In the genomic region with DNA sequence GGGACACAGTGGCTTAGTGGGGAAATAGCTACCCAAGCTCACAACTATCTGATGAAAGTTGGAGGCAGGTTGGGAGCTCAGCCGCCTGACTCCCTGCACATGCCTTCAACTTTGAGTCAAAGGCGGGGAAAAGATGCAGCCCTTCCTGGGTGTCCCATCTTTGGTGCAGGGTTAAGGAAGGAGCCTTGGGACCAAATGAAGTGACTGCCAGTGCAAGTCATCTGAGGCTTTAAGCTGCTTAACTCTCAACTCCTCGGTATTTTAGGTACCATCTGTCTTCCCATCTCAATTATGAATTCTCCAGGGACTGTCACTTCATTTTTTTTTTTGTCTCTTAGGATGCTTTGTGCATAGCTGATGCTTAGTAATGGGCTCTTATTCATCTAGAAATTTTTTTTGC, we compare ENCODE assay signal across 15 cellular contexts.
DNase-seq lines count a peak whose midpoint lies in the region; ATAC-seq and TF ChIP-seq lines count a peak whose summit lies in the region.
"Had no signal": no experiment of that assay in that cellular context is flagged by ENCODE, and none has a peak within 500 bp of the region (broad histone marks: within the 10 kb centered on the region; RNA-seq: fewer than 3 reads in every experiment).

No MANE protein-coding gene starts in this region.

- H3K36me3 Mint-ChIP-seq in Caco-2 (ENCODE audit: insufficient read depth, unreplicated experiment) (peaks cover 17% of the 10 kb centered on the region), nephron (ENCODE audit: low read depth) (no peaks in the 10 kb centered on the region), progenitor cell of endocrine pancreas (ENCODE audit: insufficient read depth) (peaks cover 1% of the 10 kb centered on the region)
- H3K36me3 Mint-ChIP-seq: CD14-positive monocyte; CD8-positive, alpha-beta T cell had no signal

- H3K27ac Mint-ChIP-seq in Caco-2 (ENCODE audit: unreplicated experiment) = peak overlapping the region; percentile 40
- peak overlapping the region; percentile 19 to 85 (median 74) for H3K27ac Mint-ChIP-seq in nephron
- no peak overlapping the region for H3K27ac Mint-ChIP-seq in progenitor cell of endocrine pancreas
- H3K27ac Mint-ChIP-seq: CD14-positive monocyte; CD8-positive, alpha-beta T cell had no signal

- H3K4me1 Mint-ChIP-seq in Caco-2 (ENCODE audit: low read depth, unreplicated experiment) (peaks cover 27% of the 10 kb centered on the region), nephron (peaks cover 44% of the 10 kb centered on the region), progenitor cell of endocrine pancreas (ENCODE audit: low read depth) (peaks cover 10% of the 10 kb centered on the region)

- no peaks in the 10 kb centered on the region for H3K9me3 ChIP-seq in Caco-2
- H3K9me3 ChIP-seq: BE2C had no signal

- H3K27me3 Mint-ChIP-seq in Caco-2 (ENCODE audit: insufficient read depth, unreplicated experiment) (no peaks in the 10 kb centered on the region), nephron (ENCODE audit: low read depth) (no peaks in the 10 kb centered on the region), progenitor cell of endocrine pancreas (peaks cover 12% of the 10 kb centered on the region)

- H3K36me3 ChIP-seq in Caco-2 (ENCODE audit: control insufficient read depth, insufficient read depth, low read length) = no peaks in the 10 kb centered on the region
- H3K36me3 ChIP-seq: BE2C had no signal

- DNase-seq in Caco-2 = no peak
- peak; percentile 87 for DNase-seq in NCI-H2171 (lab: John Stamatoyannopoulos, UW)
- DNase-seq in NCI-H82 (lab: John Stamatoyannopoulos, UW) = peak; percentile 95
- no peak for DNase-seq in NCI-H2081 treated with DMSO at 0.1 percent for 48 hours (lab: John Stamatoyannopoulos, UW)
- DNase-seq in stimulated activated CD4-positive, alpha-beta T cell treated with anti-CD3 and anti-CD28 coated beads, Interleukin-2, amount 100 ng/mL, for 24 hours = no peak
- DNase-seq in progenitor cell of endocrine pancreas (ENCODE audit: low spot score, unreplicated experiment) = no peak
- DNase-seq: BE2C; CD8-positive, alpha-beta T cell; COR-L47; DMS79 had no signal

- BruUV-seq in Caco-2 (replicated peaks; lab: Mats Ljungman, UMichigan) = no TSS peak

- intact Hi-C loops in Caco-2 (cut with micrococcal nuclease; ENCODE audit: unreplicated experiment) = no loop called here

- no peak for ATAC-seq in HG03095 (IDR thresholded peaks at IDR 0.05; ENCODE audit: unreplicated experiment)
- ATAC-seq: CD8-positive, alpha-beta T cell; GM12878; HCT116 had no signal

- no peak overlapping the region for H3K4me3 Mint-ChIP-seq in Caco-2 (ENCODE audit: unreplicated experiment)
- no peak overlapping the region for H3K4me3 Mint-ChIP-seq in nephron
- H3K4me3 Mint-ChIP-seq in progenitor cell of endocrine pancreas (ENCODE audit: low read depth) = no peak overlapping the region
- H3K4me3 Mint-ChIP-seq: CD8-positive, alpha-beta T cell had no signal

- no peaks in the 10 kb centered on the region for H3K27me3 ChIP-seq in Caco-2 (replicated peaks; ENCODE audit: control insufficient read depth, insufficient read depth, low read length)
- H3K27me3 ChIP-seq: BE2C had no signal

- CTCF ChIA-PET in Caco-2 (lab: Charles Lee) = no interaction called here

- POLR2A ChIA-PET in Caco-2 (lab: Charles Lee) = no interaction called here

- peaks cover 27% of the 10 kb centered on the region for H3K4me1 ChIP-seq in Caco-2
- H3K4me1 ChIP-seq: BE2C had no signal

- no peak overlapping the region for H3K4me3 ChIP-seq in Caco-2 (ENCODE audit: low read depth, low read length)
- H3K4me3 ChIP-seq: GM12878 had no signal

- H3K9me3 Mint-ChIP-seq in Caco-2 (ENCODE audit: unreplicated experiment) = no peaks in the 10 kb centered on the region
- no peaks in the 10 kb centered on the region for H3K9me3 Mint-ChIP-seq in nephron
- no peaks in the 10 kb centered on the region for H3K9me3 Mint-ChIP-seq in progenitor cell of endocrine pancreas (ENCODE audit: low read depth)
- H3K9me3 Mint-ChIP-seq: CD8-positive, alpha-beta T cell had no signal

- no peak for TF ChIP-seq CTCF in Caco-2 (IDR thresholded peaks at IDR 0.05; ENCODE audit: insufficient read depth in 1 of 2, low read depth in 1 of 2, low read length in 1 of 2, severe bottlenecking in 1 of 2, unreplicated experiment in 1 of 2)
- TF ChIP-seq CTCF in nephron (IDR thresholded peaks at IDR 0.05; ENCODE audit: unreplicated experiment in 3 of 3) = no peak
- no peak for TF ChIP-seq CTCF in progenitor cell of endocrine pancreas (IDR thresholded peaks at IDR 0.05; ENCODE audit: unreplicated experiment)

Comparison
In these comparisons a context has a peak if more than half of its experiments do, and no peak if none do; other contexts are left out.
1. DNase-seq: peak in NCI-H2171 (single experiment) and NCI-H82 (single experiment); none in Caco-2 (0 of 2), NCI-H2081 treated with DMSO at 0.1 percent for 48 hours (single experiment), stimulated activated CD4-positive, alpha-beta T cell treated with anti-CD3 and anti-CD28 coated beads, Interleukin-2, amount 100 ng/mL, for 24 hours (0 of 2) and progenitor cell of endocrine pancreas (single experiment).